In genomic region chr5:51208291-51208690, GRCh38 we compare ENCODE assay signal across 21 cellular contexts.
DNase-seq lines count a peak whose midpoint lies in the region; ATAC-seq, FAIRE-seq and TF ChIP-seq lines count a peak whose summit lies in the region.
"Had no signal": no experiment of that assay in that cellular context is flagged by ENCODE, and none has a peak within 500 bp of the region (broad histone marks: within the 10 kb centered on the region; RNA-seq: fewer than 3 reads in every experiment).

No MANE protein-coding gene starts in this region.

- H3K27ac ChIP-seq in HepG2 (ENCODE audit: extremely low read length, insufficient read depth, low read length) (no peak overlapping the region), right lobe of liver (no peak overlapping the region)
- H3K27ac ChIP-seq in CD4-positive, alpha-beta memory T cell (ENCODE audit: low read depth, low read length): no peak overlapping the region
- H3K27ac ChIP-seq: A549, GM23248 had no signal

- H3K4me1 ChIP-seq in HepG2 (ENCODE audit: insufficient read depth, low read length): peaks cover 11% of the 10 kb centered on the region
- H3K4me1 ChIP-seq in right lobe of liver: no peaks in the 10 kb centered on the region
- no peaks in the 10 kb centered on the region for H3K4me1 ChIP-seq in CD4-positive, alpha-beta memory T cell (ENCODE audit: insufficient read depth, low read length)
- H3K4me1 ChIP-seq: A549 had no signal

- H3K36me3 Mint-ChIP-seq in CD4-positive, alpha-beta memory T cell: no peaks in the 10 kb centered on the region
- H3K36me3 Mint-ChIP-seq: CD8-positive, alpha-beta T cell had no signal

- H3K9me3 Mint-ChIP-seq in CD4-positive, alpha-beta memory T cell: peaks cover 0 to 9% (median 0%) of the 10 kb centered on the region in 8 donors
- H3K9me3 Mint-ChIP-seq: CD8-positive, alpha-beta T cell had no signal

- H3K9me3 ChIP-seq in HepG2 (ENCODE audit: low read length): no peaks in the 10 kb centered on the region
- no peaks in the 10 kb centered on the region for H3K9me3 ChIP-seq in right lobe of liver
- no peaks in the 10 kb centered on the region for H3K9me3 ChIP-seq in CD4-positive, alpha-beta memory T cell (ENCODE audit: control insufficient read depth in 1 of 2, low read length in 2 of 2)
- H3K9me3 ChIP-seq: A549 had no signal

- no peak for TF ChIP-seq CTCF in HepG2 (CRISPR knock-in tag; IDR thresholded peaks at IDR 0.05)
- TF ChIP-seq CTCF in right lobe of liver (IDR thresholded peaks at IDR 0.05): no peak

- no peak overlapping the region for H3K27ac Mint-ChIP-seq in CD4-positive, alpha-beta memory T cell
- H3K27ac Mint-ChIP-seq: CD8-positive, alpha-beta T cell had no signal

- no peaks in the 10 kb centered on the region for H3K27me3 ChIP-seq in HepG2 (ENCODE audit: control insufficient read depth in 1 of 2, insufficient read depth in 2 of 2, low read length in 2 of 2)
- H3K27me3 ChIP-seq in right lobe of liver: no peaks in the 10 kb centered on the region
- H3K27me3 ChIP-seq in CD4-positive, alpha-beta memory T cell (ENCODE audit: insufficient read depth, low read length): no peaks in the 10 kb centered on the region

- H3K27me3 Mint-ChIP-seq in CD4-positive, alpha-beta memory T cell: no peaks in the 10 kb centered on the region

- ATAC-seq in HepG2: no peak
- ATAC-seq in right lobe of liver: no peak
- no peak for ATAC-seq in HG02840 (IDR thresholded peaks at IDR 0.05; ENCODE audit: low FRiP score, unreplicated experiment)
- ATAC-seq: A549; CD8-positive, alpha-beta T cell had no signal

- H3K4me2 ChIP-seq in HepG2 (ENCODE audit: low read depth, low read length): no peak overlapping the region
- H3K4me2 ChIP-seq: A549 had no signal

- no peak overlapping the region for H3K4me3 Mint-ChIP-seq in CD4-positive, alpha-beta memory T cell
- H3K4me3 Mint-ChIP-seq: CD8-positive, alpha-beta T cell had no signal

- in situ Hi-C loops in HepG2 (cut with HindIII; ENCODE audit: extremely low pct_ligation_motif_present, low pct_unique_long_range_greater_than_20kb): no loop called here

- CTCF ChIA-PET in HepG2 (lab: Yijun Ruan, JAX; ENCODE audit: low intra/inter-chr PET ratio, low total read pairs): no interaction called here
- CTCF ChIA-PET in CD4-positive, alpha-beta memory T cell (lab: Charles Lee; ENCODE audit: partially characterized antibody): no interaction called here

- no TSS peak for BruUV-seq in HepG2 (replicated peaks; lab: Mats Ljungman, UMichigan)

- TF ChIP-seq POLR2A in HepG2 (IDR thresholded peaks at IDR 0.05; ENCODE audit: insufficient read depth in 1 of 2, low read depth in 2 of 2, low read length in 2 of 2) (no peak), right lobe of liver (IDR thresholded peaks at IDR 0.05) (no peak)

- H3K4me3 ChIP-seq in HepG2 (replicated peaks in 1 of 3; ENCODE audit: insufficient read depth in 1 of 3, low read depth in 2 of 3, low read length in 3 of 3) (0 out of 6 replicates have a peak overlapping the region, but pooled peaks of 1 of the 3 experiments have one; percentile 16), right lobe of liver (no peak overlapping the region)
- H3K4me3 ChIP-seq in CD4-positive, alpha-beta memory T cell (ENCODE audit: low read length in 2 of 2): no peak overlapping the region
- H3K4me3 ChIP-seq: A549, GM23248 had no signal

- no peak overlapping the region for H3K9ac ChIP-seq in HepG2 (ENCODE audit: insufficient read depth, low read depth, low read length)
- H3K9ac ChIP-seq: GM23248 had no signal

- TF ChIP-seq EP300 in HepG2 (IDR thresholded peaks at IDR 0.05; ENCODE audit: low read depth in 2 of 2, low read length in 2 of 2) (no peak), HepG2 (CRISPR knock-in tag; IDR thresholded peaks at IDR 0.05; ENCODE audit: borderline replicate concordance) (no peak)

- no peak overlapping the region for H2AFZ ChIP-seq in HepG2 (ENCODE audit: low read length)
- H2AFZ ChIP-seq: GM23248 had no signal

- no peak for FAIRE-seq in HepG2 (lab: Jason Lieb, UNC)
- FAIRE-seq: A549, G401.6, GM12892, H1 had no signal

- no peaks in the 10 kb centered on the region for H3K4me1 Mint-ChIP-seq in CD4-positive, alpha-beta memory T cell

- 2% methylated on average over 3 of the region's 3 CpGs for WGBS in HepG2 (ENCODE audit: low lambda C conversion rate)
- 53% methylated on average over 3 of the region's 3 CpGs for WGBS in right lobe of liver (ENCODE audit: insufficient coverage, low coverage, low lambda C conversion rate, missing lambda C conversion rate)

- no peaks in the 10 kb centered on the region for H3K79me2 ChIP-seq in HepG2 (ENCODE audit: insufficient read depth, low read length)

- H3K36me3 ChIP-seq in HepG2 (replicated peaks in 1 of 2; ENCODE audit: control insufficient read depth in 1 of 2, insufficient read depth in 2 of 2, low read length in 2 of 2) (no peaks in the 10 kb centered on the region), right lobe of liver (no peaks in the 10 kb centered on the region)
- H3K36me3 ChIP-seq in CD4-positive, alpha-beta memory T cell (ENCODE audit: insufficient read depth, low read length): no peaks in the 10 kb centered on the region

- POLR2A ChIA-PET in HepG2 (lab: Yijun Ruan, JAX): no interaction called here
- POLR2A ChIA-PET in CD4-positive, alpha-beta memory T cell (lab: Charles Lee; ENCODE audit: partially characterized antibody): no interaction called here

- DNase-seq in HepG2 (ENCODE audit: low spot score): peak; percentile 16
- no peak for DNase-seq in right lobe of liver
- peak; percentile 49 for DNase-seq in HT-29 (ENCODE audit: low spot score)
- peak; percentile 49 for DNase-seq in kidney glomerular epithelial cell (lab: John Stamatoyannopoulos, UW)
- DNase-seq in NAMALWA (ENCODE audit: low spot score): no peak
- DNase-seq in CD4-positive, alpha-beta memory T cell: no peak
- DNase-seq: 8988T; ACHN; AML-193; C1 segment of cervical spinal cord; CD8-positive, alpha-beta T cell; DMS153; DND-41; GM23248; H7; HCEC 1CT had no signal

- H4K20me1 ChIP-seq in HepG2 (ENCODE audit: insufficient read depth, low read length): no peaks in the 10 kb centered on the region

- intact Hi-C loops in HepG2 (cut with micrococcal nuclease; ENCODE audit: unreplicated experiment) (loop anchor here (10.0 kb wide), 1 partner anchor 263 kb away; no protein-coding TSS in a partner anchor), right lobe of liver (cut with DNase I) (no loop called here)
- intact Hi-C loops in CD4-positive, alpha-beta memory T cell (cut with micrococcal nuclease): no loop called here

- TF ChIP-seq RAD21 in HepG2 (CRISPR knock-in tag; IDR thresholded peaks at IDR 0.05): no peak

TF ChIP-seq in HepG2, 621 proteins besides CTCF, POLR2A, EP300 and RAD21:
- TF ChIP-seq DBP (CRISPR knock-in tag; IDR thresholded peaks at IDR 0.05; ENCODE audit: not compliant biosample characterization) (no peak), ZNF784 (CRISPR knock-in tag; IDR thresholded peaks at IDR 0.05; ENCODE audit: borderline replicate concordance) (no peak)

Comparison
In these comparisons a context has a peak if more than half of its experiments do, and no peak if none do; other contexts are left out.
1. DNase-seq: peak in HepG2 (single experiment), HT-29 (single experiment) and kidney glomerular epithelial cell (single experiment); none in right lobe of liver (0 of 3), NAMALWA (single experiment) and CD4-positive, alpha-beta memory T cell (0 of 5).